9 cellular contexts compared by ENCODE assay signal in genomic region chr6:75205776-75206334, GRCh38. TPM values are rescaled to one million over a fixed set of nuclear protein-coding genes. Genes with fewer than 3 reads are reported as not detected.
DNase-seq lines count a peak whose midpoint lies in the region; ATAC-seq and TF ChIP-seq lines count a peak whose summit lies in the region.
"Had no signal": no experiment of that assay in that cellular context is flagged by ENCODE, and none has a peak within 500 bp of the region (broad histone marks: within the 10 kb centered on the region; RNA-seq: fewer than 3 reads in every experiment).

Gene COL12A1, minus strand, starts transcription at chr6:75206053. Its CDS starts 3,261 bp downstream, at chr6:75202792.

- H3K27ac ChIP-seq in ascending aorta (peak within 1 kb of the TSS; percentile 87), right atrium auricular region (peak within 1 kb of the TSS; percentile 65 to 71), prostate gland (peak within 1 kb of the TSS; percentile 41 to 60)

- TF ChIP-seq POLR2A in prostate gland (IDR thresholded peaks at IDR 0.05) = peak; percentile 14

- H3K9me3 ChIP-seq in ascending aorta (no peaks in the 10 kb centered on the region), right atrium auricular region (no peaks in the 10 kb centered on the region), prostate gland (no peaks in the 10 kb centered on the region)

- intact Hi-C loops in ascending aorta (cut with DNase I) (loop anchor here (5.0 to 10.0 kb wide), 8 partner anchors 274 to 1681 kb away; partner anchors contain the start of genes EEF1A1 and SLC17A5), prostate gland (cut with DNase I) (loop anchor here (2.0 to 5.0 kb wide), 3 partner anchors 795 to 1349 kb away; no protein-coding TSS in a partner anchor)

- no peak for ATAC-seq in GM21515 (IDR thresholded peaks at IDR 0.05; ENCODE audit: unreplicated experiment)

- H3K27me3 ChIP-seq in ascending aorta (no peaks in the 10 kb centered on the region), right atrium auricular region (no peaks in the 10 kb centered on the region), prostate gland (replicated peaks; ENCODE audit: insufficient read depth) (peaks cover 3% of the 10 kb centered on the region)

- no peaks in the 10 kb centered on the region for H3K36me3 ChIP-seq in ascending aorta
- H3K36me3 ChIP-seq in right atrium auricular region = no peaks in the 10 kb centered on the region
- H3K36me3 ChIP-seq in prostate gland = no peaks in the 10 kb centered on the region

- DNase-seq in NCI-H1417 (lab: John Stamatoyannopoulos, UW) = peak; percentile 60 to 75 (median 65)
- DNase-seq in NCI-H1417 treated with DMSO at 0.1 percent for 48 hours (lab: John Stamatoyannopoulos, UW) = no peak
- DNase-seq in NCI-H146 (lab: John Stamatoyannopoulos, UW) = peak; percentile 58
- peak; percentile 79 to 98 for DNase-seq in ascending aorta (ENCODE audit: low spot score in 2 of 2)
- peak; percentile 96 for DNase-seq in right atrium auricular region (ENCODE audit: low spot score)
- DNase-seq in prostate gland (ENCODE audit: low spot score) = peak; percentile 83
- no peak for DNase-seq in COLO829 (ENCODE audit: low spot score)
- DNase-seq: DND-41 had no signal

- TF ChIP-seq CTCF in ascending aorta (IDR thresholded peaks at IDR 0.05) = peak in 2 of 3 experiments; percentile 8 to 9
- no peak for TF ChIP-seq CTCF in right atrium auricular region (IDR thresholded peaks at IDR 0.05)
- TF ChIP-seq CTCF in prostate gland (IDR thresholded peaks at IDR 0.05) = no peak

- H3K4me1 ChIP-seq in ascending aorta (peaks cover 7 to 21% of the 10 kb centered on the region in 2 donors), right atrium auricular region (peaks cover 0 to 60% of the 10 kb centered on the region in 2 donors), prostate gland (replicated peaks) (no peaks in the 10 kb centered on the region)

- peak within 1 kb of the TSS; percentile 51 to 82 for H3K4me3 ChIP-seq in ascending aorta
- peak within 1 kb of the TSS; percentile 43 to 57 for H3K4me3 ChIP-seq in right atrium auricular region
- H3K4me3 ChIP-seq in prostate gland = peak within 1 kb of the TSS; percentile 37 to 38

- WGBS in prostate gland = under 1% methylated on average over 55 of the region's 55 CpGs

RNA-seq across cellular contexts. Expression of gene COL12A1, which starts in this region (rescaled TPM):
- total RNA-seq in ascending aorta = 140 TPM
- total RNA-seq in right atrium auricular region = 10 to 100 TPM; 28.6 to 29.7 TPM
- 10 to 100 TPM in 1 of 2 donors, 1 to 10 TPM in 1; 8.6 to 40.6 TPM for total RNA-seq in prostate gland

Comparison
In these comparisons a context has a peak if more than half of its experiments do, and no peak if none do; other contexts are left out.
1. DNase-seq: peak in NCI-H1417 (3 of 3), NCI-H146 (single experiment), ascending aorta (2 of 2), right atrium auricular region (single experiment) and prostate gland (single experiment); none in NCI-H1417 treated with DMSO at 0.1 percent for 48 hours (single experiment) and COLO829 (single experiment).
2. CTCF ChIP-seq: peak in ascending aorta (2 of 3); none in right atrium auricular region (0 of 2) and prostate gland (0 of 4).
3. Peak in every context shown above with its lines, with median percentiles within 50 percentile points of each other: H3K27ac ChIP-seq and H3K4me3 ChIP-seq.